35 cellular contexts compared by ENCODE assay signal in the genomic region with DNA sequence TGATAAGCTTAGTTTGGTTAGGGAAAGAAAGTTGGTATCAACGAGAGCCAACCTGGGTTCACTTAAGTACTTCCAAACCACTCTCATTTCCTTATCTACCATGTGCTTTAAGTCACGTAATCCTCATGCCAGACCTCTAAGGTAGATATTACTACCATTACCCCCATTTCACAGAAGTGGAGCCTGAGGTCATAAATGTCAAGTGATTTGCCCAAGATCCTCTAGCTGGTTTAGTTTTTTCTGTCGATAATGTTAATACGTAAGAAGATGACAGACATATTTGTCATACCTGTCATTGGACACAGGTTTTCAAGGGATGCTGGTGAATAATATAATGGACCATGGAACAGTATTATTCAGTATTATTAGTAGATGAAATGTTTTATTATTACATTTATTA.
"Had no signal": no experiment of that assay in that cellular context is flagged by ENCODE, and none has a peak within 500 bp of the region (broad histone marks: within the 10 kb centered on the region; RNA-seq: fewer than 3 reads in every experiment).

No MANE protein-coding gene starts in this region.

- H3K4me3 ChIP-seq: MG63 had no signal

- H3K36me3 ChIP-seq: MG63 had no signal

- H3K27me3 ChIP-seq: MG63 had no signal

- H3K9me3 ChIP-seq: MG63 had no signal

- DNase-seq: Karpas-422, Kasumi-1, MG63, MM.1S, MV-4-11, NCI-H1048, NCI-H1092, NCI-H1092 treated with DMSO at 0.1 percent for 48 hours, NCI-H1105, NCI-H1105 treated with DMSO at 0.1 percent for 48 hours, NCI-H1417, NCI-H1417 treated with DMSO at 0.1 percent for 48 hours, NCI-H1436, NCI-H1436 treated with DMSO at 0.1 percent for 48 hours, NCI-H146, NCI-H1694, NCI-H1694 treated with DMSO at 0.1 percent for 48 hours, NCI-H187, NCI-H187 treated with DMSO at 0.1 percent for 48 hours, NCI-H1930, NCI-H2029, NCI-H2029 treated with DMSO at 0.1 percent for 48 hours, NCI-H2081, NCI-H2081 treated with DMSO at 0.1 percent for 48 hours, NCI-H2107, NCI-H2171, NCI-H2171 treated with DMSO at 0.1 percent for 48 hours, NCI-H2227 treated with DMSO at 0.1 percent for 48 hours, NCI-H226, NCI-H345, NCI-H446, NCI-H446 treated with DMSO at 0.1 percent for 48 hours, NCI-H510A, NCI-H510A treated with DMSO at 0.1 percent for 48 hours, NCI-H524 had no signal
